Comparison of ENCODE assay signal across 8 cellular contexts in genomic region chr18:9366126-9366714, GRCh38. TPM values are rescaled to one million over a fixed set of nuclear protein-coding genes. Genes with fewer than 3 reads are reported as not detected.
DNase-seq lines count a peak whose midpoint lies in the region; ATAC-seq and TF ChIP-seq lines count a peak whose summit lies in the region.

No MANE protein-coding gene starts in this region.

- in situ Hi-C loops in G401 (cut with HindIII; ENCODE audit: low sequenced_read_pairs): no loop called here

- no peaks in the 10 kb centered on the region for H3K4me1 Mint-ChIP-seq in activated T-helper 17 cell treated with anti-CD3 and anti-CD28 coated beads, Interleukin-2, amount 50 U/mL, for 72 hours

- no peak overlapping the region for H3K27ac Mint-ChIP-seq in activated T-helper 17 cell treated with anti-CD3 and anti-CD28 coated beads, Interleukin-2, amount 50 U/mL, for 72 hours

- H3K4me1 ChIP-seq in ascending aorta: peaks cover 2 to 27% of the 10 kb centered on the region in 2 donors
- H3K4me1 ChIP-seq in right cardiac atrium (ENCODE audit: control insufficient read depth, insufficient read depth, low read length): no peaks in the 10 kb centered on the region

- H3K4me3 ChIP-seq in ascending aorta: no peak overlapping the region
- H3K4me3 ChIP-seq in right cardiac atrium (ENCODE audit: low read length): no peak overlapping the region

- H3K36me3 ChIP-seq in ascending aorta: peaks cover 14 to 28% of the 10 kb centered on the region in 2 donors

- intact Hi-C loops in ascending aorta (cut with DNase I): loop anchor here (2.0 kb wide), 1 partner anchor 109 kb away; the partner anchor contains the start of gene RALBP1
- intact Hi-C loops in right cardiac atrium (cut with DNase I): no loop called here

- peaks cover 13% of the 10 kb centered on the region for H3K36me3 Mint-ChIP-seq in activated T-helper 17 cell treated with anti-CD3 and anti-CD28 coated beads, Interleukin-2, amount 50 U/mL, for 72 hours (ENCODE audit: low read depth)

- no peaks in the 10 kb centered on the region for H3K27me3 Mint-ChIP-seq in activated T-helper 17 cell treated with anti-CD3 and anti-CD28 coated beads, Interleukin-2, amount 50 U/mL, for 72 hours

- peak; percentile 91 for DNase-seq in G401 (ENCODE audit: low spot score)
- peak in 1 of 2 donors; percentile 70 for DNase-seq in ascending aorta (ENCODE audit: low spot score in 2 of 2)
- peak in 1 of 3 donors; percentile 14 for DNase-seq in right cardiac atrium
- DNase-seq in renal cortical epithelial cell (ENCODE audit: low read depth): peak; percentile 75

- no peaks in the 10 kb centered on the region for H3K27me3 ChIP-seq in ascending aorta
- H3K27me3 ChIP-seq in right cardiac atrium (ENCODE audit: control insufficient read depth, insufficient read depth): no peaks in the 10 kb centered on the region

- 54% methylated on average over 6 of the region's 6 CpGs for WGBS in right cardiac atrium

- H3K9me3 ChIP-seq in ascending aorta: no peaks in the 10 kb centered on the region
- H3K9me3 ChIP-seq in right cardiac atrium (ENCODE audit: control insufficient read depth, low read length): no peaks in the 10 kb centered on the region

- peak; percentile 78 to 83 for ATAC-seq in right cardiac atrium
- no peak for ATAC-seq in activated T-helper 17 cell treated with anti-CD3 and anti-CD28 coated beads, Interleukin-2, amount 50 U/mL, for 72 hours (replicated peaks)
- ATAC-seq in HG02798 (IDR thresholded peaks at IDR 0.05; ENCODE audit: poor library complexity, unreplicated experiment): no peak
- ATAC-seq in GM19467 (IDR thresholded peaks at IDR 0.05; ENCODE audit: unreplicated experiment): no peak
- ATAC-seq in HG03457 (IDR thresholded peaks at IDR 0.05; ENCODE audit: unreplicated experiment): no peak

- TF ChIP-seq CTCF in ascending aorta (IDR thresholded peaks at IDR 0.05): peak in 2 of 3 experiments; percentile 34 to 47

- H3K4me3 Mint-ChIP-seq in activated T-helper 17 cell treated with anti-CD3 and anti-CD28 coated beads, Interleukin-2, amount 50 U/mL, for 72 hours: no peak overlapping the region

- H3K9me3 Mint-ChIP-seq in activated T-helper 17 cell treated with anti-CD3 and anti-CD28 coated beads, Interleukin-2, amount 50 U/mL, for 72 hours: no peaks in the 10 kb centered on the region

- peak overlapping the region; percentile 32 to 54 for H3K27ac ChIP-seq in ascending aorta
- H3K27ac ChIP-seq in right cardiac atrium (ENCODE audit: low read length): no peak overlapping the region

RNA-seq across cellular contexts. Expression of gene TWSG1, which starts 31.6 kb away (rescaled TPM):
- total RNA-seq in G401 (2014; rRNA removed; shearing (Covaris generic)): 31.3 and 50.7 TPM in 2 replicates
- 25.0 TPM for total RNA-seq in ascending aorta
- total RNA-seq in right cardiac atrium: 10 to 100 TPM; 13.5 to 19.2 (median 14.4) TPM
- polyA plus RNA-seq in right cardiac atrium: 9.9 TPM
- total RNA-seq in renal cortical epithelial cell: 119 and 134 TPM in 2 replicates
- total RNA-seq in activated T-helper 17 cell treated with anti-CD3 and anti-CD28 coated beads, Interleukin-2, amount 50 U/mL, for 72 hours: 10 to 100 TPM in 1 of 2 donors, 1 to 10 TPM in 1; 9.2 to 19.0 TPM

Comparison
In these comparisons a context has a peak if more than half of its experiments do, and no peak if none do; other contexts are left out.
1. ATAC-seq: peak in right cardiac atrium (2 of 2); none in activated T-helper 17 cell treated with anti-CD3 and anti-CD28 coated beads, Interleukin-2, amount 50 U/mL, for 72 hours (single experiment), HG02798 (single experiment), GM19467 (single experiment) and HG03457 (single experiment).